In genomic region chr11:96177132-96177531, GRCh38 we compare ENCODE assay signal across 24 cellular contexts.
DNase-seq lines count a peak whose midpoint lies in the region; ATAC-seq and TF ChIP-seq lines count a peak whose summit lies in the region.
"Had no signal": no experiment of that assay in that cellular context is flagged by ENCODE, and none has a peak within 500 bp of the region (broad histone marks: within the 10 kb centered on the region; RNA-seq: fewer than 3 reads in every experiment).

No MANE protein-coding gene starts in this region.

- TF ChIP-seq CTCF in nephron progenitor cell (IDR thresholded peaks at IDR 0.05) (no peak), dorsolateral prefrontal cortex (IDR thresholded peaks at IDR 0.05 in 54 of 56, conservative IDR thresholded peaks at IDR 0.05 in 2 of 56; ENCODE audit: low read depth in 1 of 56, partially characterized antibody in 56 of 56) (no peak)

- peak overlapping the region in 1 of 2 donors; percentile 4 for H3K4me3 Mint-ChIP-seq in activated T-cell treated with anti-CD3 and anti-CD28 coated beads, Interleukin-2, amount 50 U/mL, for 72 hours
- H3K4me3 Mint-ChIP-seq in central memory CD8-positive, alpha-beta T cell, result no peak overlapping the region
- H3K4me3 Mint-ChIP-seq in nephron progenitor cell, result no peak overlapping the region
- H3K4me3 Mint-ChIP-seq: CD14-positive monocyte had no signal

- H3K27ac ChIP-seq in dorsolateral prefrontal cortex, result no peak overlapping the region
- H3K27ac ChIP-seq: GM23248, HL-60, SJCRH30 had no signal

- no peaks in the 10 kb centered on the region for H3K27me3 Mint-ChIP-seq in activated T-cell treated with anti-CD3 and anti-CD28 coated beads, Interleukin-2, amount 50 U/mL, for 72 hours (ENCODE audit: low read depth)
- no peaks in the 10 kb centered on the region for H3K27me3 Mint-ChIP-seq in central memory CD8-positive, alpha-beta T cell
- no peaks in the 10 kb centered on the region for H3K27me3 Mint-ChIP-seq in nephron progenitor cell (ENCODE audit: low read depth, poor library complexity)

- no peaks in the 10 kb centered on the region for H3K27me3 ChIP-seq in dorsolateral prefrontal cortex
- H3K27me3 ChIP-seq: SJCRH30 had no signal

- peaks cover 93% of the 10 kb centered on the region for H3K4me1 Mint-ChIP-seq in activated T-cell treated with anti-CD3 and anti-CD28 coated beads, Interleukin-2, amount 50 U/mL, for 72 hours (ENCODE audit: low read depth)
- H3K4me1 Mint-ChIP-seq in central memory CD8-positive, alpha-beta T cell, result peaks cover 37% of the 10 kb centered on the region
- peaks cover 55% of the 10 kb centered on the region for H3K4me1 Mint-ChIP-seq in nephron progenitor cell

- H3K9me3 Mint-ChIP-seq in activated T-cell treated with anti-CD3 and anti-CD28 coated beads, Interleukin-2, amount 50 U/mL, for 72 hours, result peaks cover 0 to 3% of the 10 kb centered on the region in 2 donors
- no peaks in the 10 kb centered on the region for H3K9me3 Mint-ChIP-seq in central memory CD8-positive, alpha-beta T cell
- H3K9me3 Mint-ChIP-seq in nephron progenitor cell, result no peaks in the 10 kb centered on the region
- H3K9me3 Mint-ChIP-seq: CD14-positive monocyte had no signal

- peak overlapping the region; percentile 68 for H3K27ac Mint-ChIP-seq in activated T-cell treated with anti-CD3 and anti-CD28 coated beads, Interleukin-2, amount 50 U/mL, for 72 hours
- peak overlapping the region; percentile 32 for H3K27ac Mint-ChIP-seq in central memory CD8-positive, alpha-beta T cell (ENCODE audit: low read depth)
- H3K27ac Mint-ChIP-seq in nephron progenitor cell, result peak overlapping the region; percentile 93
- H3K27ac Mint-ChIP-seq: CD14-positive monocyte had no signal

- ATAC-seq in activated T-cell treated with anti-CD3 and anti-CD28 coated beads, Interleukin-2, amount 50 U/mL, for 72 hours (replicated peaks in 1 of 2), result no peak
- no peak for ATAC-seq in central memory CD8-positive, alpha-beta T cell (replicated peaks; ENCODE audit: extremely low read depth, poor library complexity, severe bottlenecking)
- ATAC-seq in HG02981 (IDR thresholded peaks at IDR 0.05; ENCODE audit: unreplicated experiment), result no peak
- ATAC-seq: HepG2, K562 had no signal

- peaks cover 5 to 25% of the 10 kb centered on the region in 2 donors for H3K36me3 Mint-ChIP-seq in activated T-cell treated with anti-CD3 and anti-CD28 coated beads, Interleukin-2, amount 50 U/mL, for 72 hours (ENCODE audit: insufficient read depth in 2 of 2)
- peaks cover 2% of the 10 kb centered on the region for H3K36me3 Mint-ChIP-seq in central memory CD8-positive, alpha-beta T cell (ENCODE audit: insufficient read depth)
- peaks cover 25% of the 10 kb centered on the region for H3K36me3 Mint-ChIP-seq in nephron progenitor cell (ENCODE audit: low read depth)

- intact Hi-C loops in dorsolateral prefrontal cortex (cut with DNase I), result no loop called here

- DNase-seq in activated T-cell treated with anti-CD3 and anti-CD28 coated beads, Interleukin-2, amount 50 U/mL, for 72 hours, result no peak
- no peak for DNase-seq in activated T-cell treated with anti-CD3 and anti-CD28 coated beads, Interleukin-2, amount 50 U/mL, for 48 hours
- DNase-seq in LHCN-M2 (ENCODE audit: low read depth) (peak; percentile 32), nephron progenitor cell (no peak), G401 (ENCODE audit: low spot score) (no peak), dorsolateral prefrontal cortex (no peak)
- DNase-seq in central memory CD8-positive, alpha-beta T cell (ENCODE audit: low spot score in 2 of 2), result no peak
- DNase-seq: AML-193, DMS79, GM23248, NCI-H1092 treated with DMSO at 0.1 percent for 48 hours, NCI-H146, NCI-H2029, NCI-H2227 treated with DMSO at 0.1 percent for 48 hours, NCI-H510A, NCI-H774, OCI-M1, SJCRH30 had no signal

- in situ Hi-C loops in G401 (cut with HindIII; ENCODE audit: low sequenced_read_pairs), result no loop called here

- no peak overlapping the region for H3K4me3 ChIP-seq in dorsolateral prefrontal cortex
- H3K4me3 ChIP-seq: GM23248, HAP-1, K562, SJCRH30 had no signal

Comparison
In these comparisons a context has a peak if more than half of its experiments do, and no peak if none do; other contexts are left out.
1. H3K27ac Mint-ChIP-seq: peak in every context shown above with its lines; median percentile 93 in nephron progenitor cell; 68 in activated T-cell treated with anti-CD3 and anti-CD28 coated beads, Interleukin-2, amount 50 U/mL, for 72 hours; 32 in central memory CD8-positive, alpha-beta T cell.